33 cellular contexts compared by ENCODE assay signal in genomic region chr19:21688464-21688863, GRCh38.
DNase-seq lines count a peak whose midpoint lies in the region; ATAC-seq, FAIRE-seq and TF ChIP-seq lines count a peak whose summit lies in the region.
"Had no signal": no experiment of that assay in that cellular context is flagged by ENCODE, and none has a peak within 500 bp of the region (broad histone marks: within the 10 kb centered on the region; RNA-seq: fewer than 3 reads in every experiment).

No MANE protein-coding gene starts in this region.

- H3K36me3 Mint-ChIP-seq in GM23338 (ENCODE audit: low read depth), result peaks cover 4% of the 10 kb centered on the region; the same call in 1 of the 3 replicates
- H3K36me3 Mint-ChIP-seq: CD14-positive monocyte; CD4-positive, alpha-beta memory T cell; CD4-positive, CD25-positive, alpha-beta regulatory T cell; CD8-positive, alpha-beta memory T cell; CD8-positive, alpha-beta T cell had no signal

- no peak for TF ChIP-seq POLR2A in K562 (conservative IDR thresholded peaks at IDR 0.05)

- 37% methylated on average over 3 of the region's 3 CpGs for WGBS in K562 (ENCODE audit: insufficient coverage, low coverage, missing lambda C conversion rate)

- H2AFZ ChIP-seq in GM23338, result peak overlapping the region; percentile 43; the same call in 1 of the 2 replicates
- no peak overlapping the region for H2AFZ ChIP-seq in K562 (ENCODE audit: low read depth, low read length)

- H3K9me3 ChIP-seq in K562 (replicated peaks; ENCODE audit: control insufficient read depth, insufficient read depth, low read depth, low read length), result no peaks in the 10 kb centered on the region
- H3K9me3 ChIP-seq: A549, Caco-2 had no signal

- H3K9me1 ChIP-seq in K562 (ENCODE audit: control insufficient read depth, insufficient read depth, low read length), result no peaks in the 10 kb centered on the region

- H3K27ac Mint-ChIP-seq in GM23338, result no peak overlapping the region
- H3K27ac Mint-ChIP-seq: B cell; CD14-positive monocyte; CD4-positive, alpha-beta T cell; CD4-positive, CD25-positive, alpha-beta regulatory T cell; CD8-positive, alpha-beta T cell had no signal

- H3F3A ChIP-seq in GM23338 (replicated peaks; ENCODE audit: low read depth), result no peaks in the 10 kb centered on the region

- no peak for TF ChIP-seq RAD21 in K562 (CRISPR knock-in tag; conservative IDR thresholded peaks at IDR 0.05 in 1 of 2, IDR thresholded peaks at IDR 0.05 in 1 of 2)

- in situ Hi-C loops in K562 (cut with MboI), result no loop called here
- in situ Hi-C loops in brain microvascular endothelial cell (cut with HindIII; ENCODE audit: low pct_ligation_motif_present, low sequenced_read_pairs), result no loop called here

- intact Hi-C loops in K562 (cut with micrococcal nuclease), result no loop called here

- no TSS peak for BruUV-seq in K562 (replicated peaks; lab: Mats Ljungman, UMichigan)

- 0 out of 2 replicates have a peak, but pooled peaks cover 3% of the 10 kb centered on the region for H3K9me2 ChIP-seq in GM23338 (ENCODE audit: insufficient read depth)

- H3K9me3 Mint-ChIP-seq in GM23338, result peaks cover 17% of the 10 kb centered on the region
- H3K9me3 Mint-ChIP-seq: CD4-positive, alpha-beta memory T cell; CD4-positive, alpha-beta T cell; CD8-positive, alpha-beta T cell had no signal

- CTCF ChIA-PET in K562 (lab: Yijun Ruan, JAX; ENCODE audit: low intra/inter-chr PET ratio), result no interaction called here

- DNase-seq in GM23338 (ENCODE audit: low spot score) (no peak), K562 (ENCODE audit: extremely low read depth in 1 of 4, low spot score in 3 of 4) (no peak), middle frontal gyrus (ENCODE audit: extremely low spot score, low spot score) (no peak), brain microvascular endothelial cell (no peak)
- DNase-seq: 8988T; ACHN; AML-193; BE2C; C1 segment of cervical spinal cord; Caco-2; Calu3; CD4-positive, alpha-beta memory T cell; CD4-positive, alpha-beta T cell; CD4-positive, CD25-positive, alpha-beta regulatory T cell; CD8-positive, alpha-beta memory T cell; CD8-positive, alpha-beta T cell; COR-L47; DMS 273 treated with DMSO at 0.1 percent for 48 hours; DMS153; DMS53; DMS79; DMS79 treated with DMSO at 0.1 percent for 48 hours; DND-41; EL had no signal

- H3K79me2 ChIP-seq in GM23338 (replicated peaks; ENCODE audit: insufficient read depth) (no peaks in the 10 kb centered on the region), K562 (ENCODE audit: control insufficient read depth, insufficient read depth, low read length) (no peaks in the 10 kb centered on the region)

- no peak overlapping the region for H3K4me3 Mint-ChIP-seq in GM23338
- H3K4me3 Mint-ChIP-seq: B cell; CD14-positive monocyte; CD4-positive, alpha-beta memory T cell; CD4-positive, alpha-beta T cell; CD4-positive, CD25-positive, alpha-beta regulatory T cell; CD8-positive, alpha-beta memory T cell; CD8-positive, alpha-beta T cell had no signal

- no peak for TF ChIP-seq CTCF in GM23338 (conservative IDR thresholded peaks at IDR 0.05; ENCODE audit: low read depth in 2 of 2)
- TF ChIP-seq CTCF in K562 (IDR thresholded peaks at IDR 0.05 in 2 of 3, conservative IDR thresholded peaks at IDR 0.05 in 1 of 3; ENCODE audit: insufficient read depth in 2 of 3, low read depth in 1 of 3, low read length in 3 of 3), result no peak
- TF ChIP-seq CTCF in brain microvascular endothelial cell (IDR thresholded peaks at IDR 0.05; ENCODE audit: low read depth, low read length, missing control alignments), result no peak

- POLR2A ChIA-PET in K562 (lab: Yijun Ruan, JAX), result interaction anchor here (0.9 kb wide), 1 partner anchor 13 kb away, joined by 4 read pairs; no protein-coding TSS in a partner anchor

- H3K4me1 Mint-ChIP-seq in GM23338, result no peaks in the 10 kb centered on the region
- H3K4me1 Mint-ChIP-seq: B cell; CD14-positive monocyte; CD4-positive, CD25-positive, alpha-beta regulatory T cell; CD8-positive, alpha-beta memory T cell had no signal

- H3K36me3 ChIP-seq in GM23338 (ENCODE audit: insufficient read depth) (no peaks in the 10 kb centered on the region), K562 (ENCODE audit: control insufficient read depth, insufficient read depth, low read length) (no peaks in the 10 kb centered on the region), brain microvascular endothelial cell (replicated peaks) (no peaks in the 10 kb centered on the region)
- H3K36me3 ChIP-seq: BE2C; BLaER1; BLaER1 treated with 17β-estradiol and CSF1 and Interleukin-3, amounts not matched to agents 10 nM and 100 nM had no signal

- peaks cover 3% of the 10 kb centered on the region for H3K27me3 Mint-ChIP-seq in GM23338 (ENCODE audit: insufficient read depth, low read depth, poor library complexity)
- H3K27me3 Mint-ChIP-seq: B cell; CD4-positive, alpha-beta T cell; CD4-positive, CD25-positive, alpha-beta regulatory T cell had no signal

- H3K4me1 ChIP-seq in GM23338 (ENCODE audit: insufficient read depth) (no peaks in the 10 kb centered on the region), K562 (replicated peaks in 1 of 2; ENCODE audit: control insufficient read depth in 2 of 2, insufficient read depth in 2 of 2, low read length in 2 of 2) (no peaks in the 10 kb centered on the region; a peak in 1 of 5 replicates)
- H3K4me1 ChIP-seq: A549; BE2C; BLaER1; BLaER1 treated with 17β-estradiol and CSF1 and Interleukin-3, amounts not matched to agents 10 nM and 100 nM; Caco-2 had no signal

- H3K27me3 ChIP-seq in GM23338 (ENCODE audit: insufficient read depth) (no peaks in the 10 kb centered on the region), K562 (ENCODE audit: control insufficient read depth in 2 of 2, insufficient read depth in 2 of 2, low read length in 2 of 2) (no peaks in the 10 kb centered on the region), brain microvascular endothelial cell (replicated peaks) (no peaks in the 10 kb centered on the region)
- H3K27me3 ChIP-seq: BE2C; BLaER1; BLaER1 treated with 17β-estradiol and CSF1 and Interleukin-3, amounts not matched to agents 10 nM and 100 nM had no signal

- no peak overlapping the region for H3K4me3 ChIP-seq in GM23338
- no peak overlapping the region for H3K4me3 ChIP-seq in K562
- no peak overlapping the region for H3K4me3 ChIP-seq in brain microvascular endothelial cell (ENCODE audit: low read depth, low read length)
- H3K4me3 ChIP-seq: A549; BLaER1; BLaER1 treated with 17β-estradiol and CSF1 and Interleukin-3, amounts not matched to agents 10 nM and 100 nM had no signal

- ATAC-seq in GM23338 (no peak), K562 (no peak)
- ATAC-seq: A549; CD8-positive, alpha-beta T cell had no signal

- no peak overlapping the region for H3K9ac ChIP-seq in K562 (ENCODE audit: insufficient read depth in 1 of 2, low read depth in 2 of 2, low read length in 2 of 2)
- H3K9ac ChIP-seq: BLaER1; BLaER1 treated with 17β-estradiol and CSF1 and Interleukin-3, amounts not matched to agents 10 nM and 100 nM had no signal

- H3K4me2 ChIP-seq in GM23338 (no peak overlapping the region), K562 (ENCODE audit: insufficient read depth, low read length) (no peak overlapping the region)
- H3K4me2 ChIP-seq: A549; BLaER1; BLaER1 treated with 17β-estradiol and CSF1 and Interleukin-3, amounts not matched to agents 10 nM and 100 nM had no signal

- H3K27ac ChIP-seq in GM23338 (ENCODE audit: low read depth) (no peak overlapping the region), K562 (ENCODE audit: extremely low read depth, low read depth, low read length) (no peak overlapping the region), brain microvascular endothelial cell (no peak overlapping the region)
- H3K27ac ChIP-seq: 22Rv1; A549; BLaER1; BLaER1 treated with 17β-estradiol and CSF1 and Interleukin-3, amounts not matched to agents 10 nM and 100 nM; C4-2B had no signal

- no peak for FAIRE-seq in K562 (lab: Jason Lieb, UNC)
- FAIRE-seq: A204.1, A549, D721Med had no signal

- H4K20me1 ChIP-seq in GM23338 (replicated peaks; ENCODE audit: insufficient read depth) (no peaks in the 10 kb centered on the region), K562 (replicated peaks; ENCODE audit: control insufficient read depth, insufficient read depth, low read length) (no peaks in the 10 kb centered on the region)
- H4K20me1 ChIP-seq: BLaER1; BLaER1 treated with 17β-estradiol and CSF1 and Interleukin-3, amounts not matched to agents 10 nM and 100 nM had no signal

- no peak for TF ChIP-seq EP300 in K562 (IDR thresholded peaks at IDR 0.05; ENCODE audit: low read length)

TF ChIP-seq in GM23338, 12 proteins besides CTCF, POLR2A, EP300 and RAD21 (continues in another document):
- TF ChIP-seq ETS1 (IDR thresholded peaks at IDR 0.05), result no peak
- no peak for TF ChIP-seq CREB1 (CRISPR knock-in tag; IDR thresholded peaks at IDR 0.05; ENCODE audit: low read depth)

TF ChIP-seq in K562, 482 proteins besides CTCF, POLR2A, EP300 and RAD21:
- TF ChIP-seq CXXC5 (CRISPR knock-in tag; IDR thresholded peaks at IDR 0.05) (peak; percentile 29; the same call in 1 of the 2 replicates), ZNF232 (CRISPR knock-in tag; IDR thresholded peaks at IDR 0.05) (no peak), ZNF740 (CRISPR knock-in tag; IDR thresholded peaks at IDR 0.05) (no peak), ZNF740 (tag; IDR thresholded peaks at IDR 0.05) (0 out of 4 replicates have a peak, but pooled peaks of 1 of the 2 experiments have one; percentile 66), SMAD4 (CRISPR knock-in tag; conservative IDR thresholded peaks at IDR 0.05) (0 out of 2 replicates have a peak, but pooled peaks have one; percentile 25), DMBX1 (CRISPR knock-in tag; IDR thresholded peaks at IDR 0.05; ENCODE audit: borderline replicate concordance) (peak; percentile 60; the same call in 1 of the 2 replicates)
